Comparison of ENCODE assay signal across 27 cellular contexts in the genomic region with DNA sequence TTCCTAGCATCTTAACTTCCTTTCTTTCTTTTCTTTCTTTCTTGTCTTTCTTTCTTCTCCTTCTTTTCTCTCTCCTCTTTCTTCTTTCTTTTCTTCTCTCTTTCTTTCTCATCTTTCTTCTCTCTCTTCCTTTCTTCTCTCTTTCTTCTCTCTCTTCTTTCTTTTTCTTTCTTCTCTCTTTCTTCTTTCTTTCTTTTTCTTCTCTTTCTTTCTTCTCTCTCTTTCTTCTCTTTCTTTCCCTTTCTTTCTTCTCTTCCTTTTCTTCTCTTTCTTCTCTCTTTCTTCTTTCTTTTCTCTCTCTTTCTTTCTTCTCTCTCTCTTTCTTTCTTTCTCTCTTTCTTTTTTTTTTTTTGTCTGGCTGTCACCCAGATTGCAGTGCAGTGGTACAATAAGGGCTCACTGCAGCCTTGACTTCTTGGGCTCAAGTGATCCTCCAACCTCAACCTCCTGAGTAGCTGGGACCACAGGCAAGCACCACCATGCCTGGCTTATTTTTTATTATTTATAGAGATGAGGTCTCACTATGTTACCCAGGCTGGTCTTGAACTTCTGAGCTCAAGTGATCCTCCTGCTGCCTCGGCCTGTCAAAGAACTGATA. TPM values are rescaled to one million over a fixed set of nuclear protein-coding genes. Genes with fewer than 3 reads are reported as not detected.
DNase-seq lines count a peak whose midpoint lies in the region; ATAC-seq, FAIRE-seq and TF ChIP-seq lines count a peak whose summit lies in the region.
"Had no signal": no experiment of that assay in that cellular context is flagged by ENCODE, and none has a peak within 500 bp of the region (broad histone marks: within the 10 kb centered on the region; RNA-seq: fewer than 3 reads in every experiment).

No MANE protein-coding gene starts in this region.

- FAIRE-seq in keratinocyte (lab: Jason Lieb, UNC): no peak
- FAIRE-seq: endometrium had no signal

- no peak overlapping the region for H3K4me3 Mint-ChIP-seq in T-helper 17 cell
- H3K4me3 Mint-ChIP-seq in T-cell: peak overlapping the region in 1 of 3 donors; percentile 36

- peaks cover 16% of the 10 kb centered on the region for H3K27me3 Mint-ChIP-seq in T-helper 17 cell
- peaks cover 6 to 10% of the 10 kb centered on the region in 2 donors for H3K27me3 Mint-ChIP-seq in T-cell

- H3K79me2 ChIP-seq in keratinocyte (ENCODE audit: control insufficient read depth, insufficient read depth, low read length): no peaks in the 10 kb centered on the region

- no peaks in the 10 kb centered on the region for H3K36me3 Mint-ChIP-seq in T-helper 17 cell (ENCODE audit: low read depth)
- H3K36me3 Mint-ChIP-seq in T-cell: no peaks in the 10 kb centered on the region

- H3K4me3 ChIP-seq in keratinocyte (ENCODE audit: control insufficient read depth in 2 of 3, extremely low read depth in 1 of 3, insufficient read depth in 2 of 3, low read depth in 1 of 3, low read length in 3 of 3): peak overlapping the region in 1 of 3 experiments; percentile 32
- H3K4me3 ChIP-seq: colonic mucosa, vagina had no signal

- in situ Hi-C loops in Caki2 (cut with HindIII; ENCODE audit: low pct_unique_long_range_greater_than_20kb, low sequenced_read_pairs): no loop called here

- H3K27ac Mint-ChIP-seq in T-helper 17 cell (peak overlapping the region; percentile 46), T-cell (no peak overlapping the region)

- H3K9me1 ChIP-seq in keratinocyte (ENCODE audit: control insufficient read depth, extremely low read depth, insufficient read depth, low read length): no peaks in the 10 kb centered on the region

- H3K9me3 ChIP-seq in T-helper 17 cell (ENCODE audit: control insufficient read depth, low read length, poor library complexity, severe bottlenecking) (no peaks in the 10 kb centered on the region), keratinocyte (ENCODE audit: control insufficient read depth, low read depth, low read length) (no peaks in the 10 kb centered on the region)
- H3K9me3 ChIP-seq: colonic mucosa, vagina had no signal

- dilution Hi-C loops in keratinocyte (cut with MboI; ENCODE audit: extremely low pct_ligation_motif_present, low sequenced_read_pairs): no loop called here

- no peak for ATAC-seq in T-helper 17 cell
- no peak for ATAC-seq in T-cell (replicated peaks in 1 of 4)
- no peak for ATAC-seq in GM19455 (IDR thresholded peaks at IDR 0.05; ENCODE audit: unreplicated experiment)
- ATAC-seq: left ventricle myocardium superior had no signal

- CTCF ChIA-PET in T-cell (lab: Charles Lee): no interaction called here

- H3K27ac ChIP-seq in keratinocyte (ENCODE audit: control insufficient read depth, insufficient read depth, low read length): no peak overlapping the region
- H3K27ac ChIP-seq: brain microvascular endothelial cell, colonic mucosa, vagina had no signal

- DNase-seq in DMS53 (lab: John Stamatoyannopoulos, UW) (peak; percentile 41), DMS53 treated with DMSO at 0.1 percent for 48 hours (lab: John Stamatoyannopoulos, UW; ENCODE audit: unreplicated experiment) (no peak), Caki2 (ENCODE audit: low read depth) (peak; percentile 18), T-helper 17 cell (no peak), keratinocyte (ENCODE audit: low read depth, low spot score) (no peak), 8988T (no peak), T-cell (no peak)
- DNase-seq: activated effector memory CD4-positive, alpha-beta T cell treated with anti-CD3 and anti-CD28 coated beads, Interleukin-2, amount 50 U/mL, for 16 hours; brain microvascular endothelial cell; colonic mucosa; GDM1; head of caudate nucleus; left ventricle myocardium superior; NCI-H1092; NCI-H2081; NCI-H524; nucleus accumbens; stimulated activated CD8-positive, alpha-beta memory T cell treated with anti-CD3 and anti-CD28 coated beads, Interleukin-4, amount 100 ng/mL, for 48 hours had no signal

- H3K27me3 ChIP-seq in keratinocyte (ENCODE audit: control insufficient read depth, extremely low read depth, insufficient read depth, low read length): no peaks in the 10 kb centered on the region
- H3K27me3 ChIP-seq: brain microvascular endothelial cell, colonic mucosa, vagina had no signal

- H3K4me1 ChIP-seq in keratinocyte (ENCODE audit: control insufficient read depth, extremely low read depth, insufficient read depth, low read length): no peaks in the 10 kb centered on the region
- H3K4me1 ChIP-seq: colonic mucosa, vagina had no signal

- H4K20me1 ChIP-seq in keratinocyte (ENCODE audit: control insufficient read depth, extremely low read depth, insufficient read depth, low read length): no peaks in the 10 kb centered on the region

- H3K4me2 ChIP-seq in keratinocyte (ENCODE audit: control insufficient read depth, extremely low read depth, insufficient read depth, low read depth, low read length): peak overlapping the region; percentile 22

- H3K9me3 Mint-ChIP-seq in T-cell: no peaks in the 10 kb centered on the region

- H3K9ac ChIP-seq in keratinocyte (ENCODE audit: control insufficient read depth, extremely low read depth, insufficient read depth, low read length): peak overlapping the region; percentile 37

- POLR2A ChIA-PET in T-cell (lab: Charles Lee): no interaction called here

- peak overlapping the region; percentile 51 for H2AFZ ChIP-seq in keratinocyte (ENCODE audit: control insufficient read depth, low read length)

- H3K36me3 ChIP-seq in keratinocyte (ENCODE audit: control insufficient read depth in 2 of 2, extremely low read depth in 1 of 2, insufficient read depth in 2 of 2, low read length in 2 of 2): no peaks in the 10 kb centered on the region
- H3K36me3 ChIP-seq: brain microvascular endothelial cell, colonic mucosa, vagina had no signal

- peaks cover 5% of the 10 kb centered on the region for H3K4me1 Mint-ChIP-seq in T-helper 17 cell
- no peaks in the 10 kb centered on the region for H3K4me1 Mint-ChIP-seq in T-cell

- TF ChIP-seq CTCF in keratinocyte (optimal IDR thresholded peaks at IDR 0.05 in 1 of 3, IDR thresholded peaks at IDR 0.05 in 1 of 3, conservative IDR thresholded peaks at IDR 0.05 in 1 of 3; ENCODE audit: extremely low read depth in 1 of 3, insufficient read depth in 2 of 3, low read length in 3 of 3): no peak

RNA-seq across cellular contexts. Expression of gene NMU, which starts 17.5 kb away (rescaled TPM):
- total RNA-seq in Caki2 (2014; rRNA removed; shearing (Covaris generic); ENCODE audit: low replicate concordance): 0.84 and 5.0 TPM in 2 replicates
- not detected for total RNA-seq in T-helper 17 cell
- polyA plus RNA-seq in keratinocyte: 4.1 to 12.0 TPM (median 5.2 TPM) in 3 replicates
- not detected for polyA plus RNA-seq in keratinocyte (2011; ENCODE audit: low read depth)
- polyA plus RNA-seq in keratinocyte (2011; cell fraction: cytosol; rRNA removed): 2.3 and 4.8 TPM in 2 replicates
- 1.9 and 3.1 TPM in 2 replicates for polyA plus RNA-seq in keratinocyte (2011; cell fraction: nucleus; rRNA removed)
- 2.6 and 4.8 TPM in 2 replicates for polyA plus RNA-seq in keratinocyte (2012; ENCODE audit: low replicate concordance)
- 1.3 to 1.5 TPM in 2 of 3 replicates, not detected in the other for polyA minus RNA-seq in keratinocyte
- polyA minus RNA-seq in keratinocyte (2011; cell fraction: cytosol; rRNA and poly(A)+ RNA removed): 3.5 TPM
- not detected in 2 replicates for polyA minus RNA-seq in keratinocyte (2011; cell fraction: nucleus; rRNA and poly(A)+ RNA removed)
- total RNA-seq in T-cell: 1 to 10 TPM in 1 of 5 donors, under 1 TPM in 2, not detected in 2; 0.72 to 1.4 (median 0.93) TPM
- total RNA-seq: fibroblast of lung, left ventricle myocardium superior, subcutaneous adipose tissue had no signal
- polyA plus RNA-seq: BJ had no signal

RNA-seq across cellular contexts. Expression of gene PDCL2, which starts 26.6 kb away (rescaled TPM):
- total RNA-seq in Caki2 (2014; rRNA removed; shearing (Covaris generic); ENCODE audit: low replicate concordance): not detected in 2 replicates
- not detected for total RNA-seq in T-helper 17 cell
- not detected in 3 replicates for polyA plus RNA-seq in keratinocyte
- polyA plus RNA-seq in keratinocyte (2011; ENCODE audit: low read depth): not detected
- not detected in 2 replicates for polyA plus RNA-seq in keratinocyte (2011; cell fraction: cytosol; rRNA removed)
- polyA plus RNA-seq in keratinocyte (2011; cell fraction: nucleus; rRNA removed): not detected in 2 replicates
- not detected in 2 replicates for polyA plus RNA-seq in keratinocyte (2012; ENCODE audit: low replicate concordance)
- not detected in 3 replicates for polyA minus RNA-seq in keratinocyte
- polyA minus RNA-seq in keratinocyte (2011; cell fraction: cytosol; rRNA and poly(A)+ RNA removed): not detected
- not detected in 2 replicates for polyA minus RNA-seq in keratinocyte (2011; cell fraction: nucleus; rRNA and poly(A)+ RNA removed)
- not detected for total RNA-seq in T-cell
- total RNA-seq: colonic mucosa, fibroblast of lung, left ventricle myocardium superior, LHCN-M2, mucosa of gallbladder, subcutaneous adipose tissue, vagina had no signal
- polyA plus RNA-seq: adipose tissue, BJ, fibroblast of lung had no signal

Comparison
In these comparisons a context has a peak if more than half of its experiments do, and no peak if none do; other contexts are left out.
1. DNase-seq: peak in DMS53 (single experiment) and Caki2 (single experiment); none in DMS53 treated with DMSO at 0.1 percent for 48 hours (single experiment), T-helper 17 cell (0 of 3), keratinocyte (single experiment), 8988T (single experiment) and T-cell (0 of 34).